Comparison of ENCODE assay signal across 2 cellular contexts in the genomic region with DNA sequence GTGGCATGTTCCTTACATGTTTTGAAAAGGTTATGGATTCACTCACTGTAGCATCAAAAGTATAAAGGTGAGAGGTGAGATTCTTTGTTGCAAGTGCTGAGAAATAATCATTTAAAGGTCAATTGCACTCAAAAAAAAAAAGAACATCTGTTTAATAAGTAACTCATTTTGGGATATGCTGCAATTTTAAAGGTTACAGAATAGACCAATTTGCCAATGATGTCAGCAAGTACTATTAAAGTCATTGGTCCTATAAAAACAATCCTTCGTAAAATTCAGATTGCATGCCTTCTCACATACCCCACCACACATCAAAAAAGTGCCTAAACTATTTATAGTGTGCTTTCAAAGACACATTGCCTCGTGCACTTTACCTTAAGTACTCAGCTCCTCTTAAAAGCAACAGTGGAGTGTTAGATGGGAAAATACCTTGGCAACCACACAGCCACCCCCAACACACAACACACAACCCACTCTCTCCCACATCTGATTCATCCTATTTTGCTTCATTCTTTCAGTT.
TF ChIP-seq lines count a peak whose summit lies in the region.

No MANE protein-coding gene starts in this region.

TF ChIP-seq in liver, 16 proteins besides CTCF, POLR2A, EP300 and RAD21 (continued from another document):
- TF ChIP-seq, protein P1, sequence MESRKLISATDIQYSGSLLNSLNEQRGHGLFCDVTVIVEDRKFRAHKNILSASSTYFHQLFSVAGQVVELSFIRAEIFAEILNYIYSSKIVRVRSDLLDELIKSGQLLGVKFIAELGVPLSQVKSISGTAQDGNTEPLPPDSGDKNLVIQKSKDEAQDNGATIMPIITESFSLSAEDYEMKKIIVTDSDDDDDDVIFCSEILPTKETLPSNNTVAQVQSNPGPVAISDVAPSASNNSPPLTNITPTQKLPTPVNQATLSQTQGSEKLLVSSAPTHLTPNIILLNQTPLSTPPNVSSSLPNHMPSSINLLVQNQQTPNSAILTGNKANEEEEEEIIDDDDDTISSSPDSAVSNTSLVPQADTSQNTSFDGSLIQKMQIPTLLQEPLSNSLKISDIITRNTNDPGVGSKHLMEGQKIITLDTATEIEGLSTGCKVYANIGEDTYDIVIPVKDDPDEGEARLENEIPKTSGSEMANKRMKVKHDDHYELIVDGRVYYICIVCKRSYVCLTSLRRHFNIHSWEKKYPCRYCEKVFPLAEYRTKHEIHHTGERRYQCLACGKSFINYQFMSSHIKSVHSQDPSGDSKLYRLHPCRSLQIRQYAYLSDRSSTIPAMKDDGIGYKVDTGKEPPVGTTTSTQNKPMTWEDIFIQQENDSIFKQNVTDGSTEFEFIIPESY (IDR thresholded peaks at IDR 0.05), result no peak
- peak; percentile 70 to 81 for TF ChIP-seq RXRA (IDR thresholded peaks at IDR 0.05)

TF ChIP-seq in HepG2, 621 proteins besides CTCF, POLR2A, EP300 and RAD21 (continued from another document):
- TF ChIP-seq UBTF (CRISPR knock-in tag; IDR thresholded peaks at IDR 0.05), result no peak
TF ChIP-seq in HepG2: peak in this region for 0.
